In the genomic region with DNA sequence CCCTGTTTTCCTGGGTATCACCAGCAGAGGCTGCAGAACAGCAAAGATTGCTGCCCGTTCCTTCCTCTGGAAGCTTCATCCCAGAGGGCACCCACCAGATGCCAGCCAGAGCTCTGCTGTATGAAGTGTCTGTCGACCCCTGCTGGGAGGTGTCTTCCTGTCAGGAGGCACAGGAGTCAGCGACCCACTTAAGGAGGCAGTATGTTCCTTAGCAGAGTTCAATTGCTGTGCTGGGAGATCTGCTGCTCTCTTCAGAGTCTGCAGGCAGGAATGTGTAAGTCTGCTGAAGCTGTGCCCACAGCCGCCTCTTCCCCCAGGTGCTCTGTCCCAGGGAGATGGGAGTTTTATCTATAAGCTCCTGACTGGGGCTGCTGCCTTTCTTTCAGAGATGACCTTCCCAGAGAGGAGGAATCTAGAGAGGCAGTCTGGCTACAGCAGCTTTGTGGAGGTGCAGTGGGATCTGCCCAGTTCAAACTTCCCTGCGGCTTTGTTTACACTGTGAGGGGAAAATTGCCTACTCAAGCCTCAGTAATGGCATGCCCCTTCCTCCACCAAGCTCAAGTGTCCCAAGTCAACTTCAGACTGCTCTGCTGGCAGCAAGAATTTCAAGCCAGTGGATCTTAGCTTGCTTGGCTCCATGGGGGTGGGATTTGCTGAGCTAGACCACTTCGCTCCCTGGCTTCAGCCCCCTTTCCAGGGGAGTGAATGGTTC, we compare ENCODE assay signal across 7 cellular contexts.
DNase-seq lines count a peak whose midpoint lies in the region; ATAC-seq and TF ChIP-seq lines count a peak whose summit lies in the region.
"Not testable (repeated sequence)": the region's sequence is repeated elsewhere in the genome, so short reads cannot be mapped to it uniquely, and the experiment has no call there.

No MANE protein-coding gene starts in this region.

- not testable (repeated sequence) for H3K27me3 Mint-ChIP-seq in endodermal cell (ENCODE audit: insufficient read depth)

- not testable (repeated sequence) for H3K27ac Mint-ChIP-seq in endodermal cell

- H3K27me3 ChIP-seq in A673 (replicated peaks; ENCODE audit: insufficient read depth, low read depth, low read length, poor library complexity); endodermal cell (ENCODE audit: control insufficient read depth, insufficient read depth, low read length, poor library complexity, severe bottlenecking); left lung: not testable (repeated sequence)

- intact Hi-C loops in A673 (cut with micrococcal nuclease; ENCODE audit: unreplicated experiment); left lung (cut with DNase I): not testable (repeated sequence)

- H3K4me3 Mint-ChIP-seq in endodermal cell: not testable (repeated sequence)

- 75 to 80% methylated on average over 2 to 6 of the region's 6 CpGs for WGBS in endodermal cell (ENCODE audit: insufficient coverage in 1 of 2, insufficient read length in 1 of 2), 2 experiments

- H3K36me3 Mint-ChIP-seq in endodermal cell (ENCODE audit: low read depth): not testable (repeated sequence)

- H3K9me3 Mint-ChIP-seq in endodermal cell: peaks cover 41% of the 10 kb centered on the region

- H3K36me3 ChIP-seq in A673 (ENCODE audit: insufficient read depth, low read length, poor library complexity, severe bottlenecking); endodermal cell (ENCODE audit: control insufficient read depth, insufficient read depth, low read length); left lung: not testable (repeated sequence)

- not testable (repeated sequence) for H3K27ac ChIP-seq in A673 (ENCODE audit: low read depth, low read length, poor library complexity, severe bottlenecking); endodermal cell (ENCODE audit: low read depth, low read length); left lung

- not testable (repeated sequence) for H3K9ac ChIP-seq in endodermal cell (ENCODE audit: extremely low read depth, low read length, poor library complexity, severe bottlenecking)

- BruUV-seq in A673 (replicated peaks; lab: Mats Ljungman, UMichigan): not testable (repeated sequence)

- H3K9me3 ChIP-seq in A673 (ENCODE audit: low read depth, low read length, poor library complexity, severe bottlenecking); left lung: not testable (repeated sequence)
- H3K9me3 ChIP-seq in endodermal cell (ENCODE audit: control insufficient read depth, low read length): peaks cover 24% of the 10 kb centered on the region

- peak; percentile 79 for ATAC-seq in left lung

- H3K4me3 ChIP-seq in A673 (ENCODE audit: low read depth, low read length, poor library complexity, severe bottlenecking); HFF-Myc (replicated peaks; ENCODE audit: low read depth, low read length); endodermal cell (ENCODE audit: low read length); left lung: not testable (repeated sequence)

- POLR2A ChIA-PET in A673 (lab: Charles Lee; ENCODE audit: low non-redundant PET): not testable (repeated sequence)

- TF ChIP-seq CTCF in A673 (conservative IDR thresholded peaks at IDR 0.05; ENCODE audit: low read depth, low read length): 0 out of 2 replicates have a peak, but pooled peaks have one; percentile 10
- TF ChIP-seq CTCF in HFF-Myc (IDR thresholded peaks at IDR 0.05; ENCODE audit: low read depth, low read length, missing control alignments): peak; percentile 10
- peak; percentile 44 for TF ChIP-seq CTCF in endodermal cell (conservative IDR thresholded peaks at IDR 0.05)
- TF ChIP-seq CTCF in left lung (IDR thresholded peaks at IDR 0.05): not testable (repeated sequence)

- H3K4me1 Mint-ChIP-seq in endodermal cell: peaks cover 44% of the 10 kb centered on the region

- CTCF ChIA-PET in A673 (lab: Charles Lee): not testable (repeated sequence)

- DNase-seq in A673 (ENCODE audit: low spot score) (peak; percentile 16), NCI-H1417 (lab: John Stamatoyannopoulos, UW) (peak in 2 of 3 experiments; percentile 6 to 19), NCI-H69 (lab: John Stamatoyannopoulos, UW) (peak; percentile 36), SK-N-DZ (ENCODE audit: low spot score) (peak; percentile 35), endodermal cell (peak; percentile 64)
- not testable (repeated sequence) for DNase-seq in HFF-Myc (ENCODE audit: extremely low read depth, low read depth); left lung

- not testable (repeated sequence) for H3K4me1 ChIP-seq in A673 (ENCODE audit: insufficient read depth, low read length, poor library complexity, severe bottlenecking); endodermal cell (ENCODE audit: control insufficient read depth, insufficient read depth, low read length); left lung
